Comparison of ENCODE assay signal across 1 cellular context in the genomic region with DNA sequence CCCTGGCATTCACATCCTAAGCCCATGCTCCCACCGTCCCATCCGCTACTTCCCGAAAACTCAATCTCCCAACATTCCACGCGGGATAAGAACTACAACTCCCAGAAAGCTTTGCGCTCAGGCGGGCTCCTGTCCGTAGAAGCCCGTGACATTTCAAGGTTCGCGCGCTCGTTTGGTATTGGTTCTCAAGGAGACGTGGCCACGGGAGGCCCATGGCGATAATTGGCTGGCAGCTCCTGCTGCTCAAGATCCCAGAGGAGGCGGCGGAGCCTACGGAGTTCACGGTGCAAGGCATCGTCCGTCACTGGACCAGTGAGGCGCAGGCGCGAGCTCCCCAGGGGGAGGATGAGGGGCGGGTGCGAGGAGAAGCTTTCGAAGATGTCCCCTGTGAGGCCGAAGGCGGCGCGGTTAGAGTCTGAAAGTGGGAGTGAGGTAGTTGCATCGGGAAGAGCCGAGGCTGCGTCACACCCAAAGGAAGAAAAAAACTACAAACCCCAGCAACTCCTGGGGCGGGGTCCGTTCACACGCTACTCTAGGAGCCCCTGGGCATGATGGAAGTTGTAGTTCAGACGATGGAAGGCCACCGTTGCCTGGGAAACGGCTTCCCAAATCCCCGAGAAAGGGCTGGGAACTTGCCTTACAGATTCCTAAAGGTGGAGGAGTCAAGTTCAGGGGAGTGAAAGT.
A peak's percentile ranks its signal among the peaks of the same experiment; 100 is the strongest.
TF ChIP-seq lines count a peak whose summit lies in the region.

No MANE protein-coding gene starts in this region.

TF ChIP-seq in HEK293, 187 proteins besides CTCF, POLR2A, EP300 and RAD21 (continued from another document):
- TF ChIP-seq ZNF621 (tag by site-specific recombination; IDR thresholded peaks at IDR 0.05): no peak
- TF ChIP-seq ZNF571 (tag by site-specific recombination; IDR thresholded peaks at IDR 0.05): no peak
- no peak for TF ChIP-seq ZFP41 (tag by site-specific recombination; IDR thresholded peaks at IDR 0.05; ENCODE audit: borderline replicate concordance)
- TF ChIP-seq ZNF274 (IDR thresholded peaks at IDR 0.05; ENCODE audit: low read length): no peak
- TF ChIP-seq ZNF274 (tag by site-specific recombination; IDR thresholded peaks at IDR 0.05; ENCODE audit: borderline replicate concordance): no peak
- TF ChIP-seq, protein P1, sequence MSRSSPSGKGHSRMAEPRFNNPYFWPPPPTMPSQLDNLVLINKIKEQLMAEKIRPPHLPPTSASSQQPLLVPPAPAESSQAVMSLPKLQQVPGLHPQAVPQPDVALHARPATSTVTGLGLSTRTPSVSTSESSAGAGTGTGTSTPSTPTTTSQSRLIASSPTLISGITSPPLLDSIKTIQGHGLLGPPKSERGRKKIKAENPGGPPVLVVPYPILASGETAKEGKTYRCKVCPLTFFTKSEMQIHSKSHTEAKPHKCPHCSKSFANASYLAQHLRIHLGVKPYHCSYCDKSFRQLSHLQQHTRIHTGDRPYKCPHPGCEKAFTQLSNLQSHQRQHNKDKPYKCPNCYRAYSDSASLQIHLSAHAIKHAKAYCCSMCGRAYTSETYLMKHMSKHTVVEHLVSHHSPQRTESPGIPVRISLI (tag by site-specific recombination; IDR thresholded peaks at IDR 0.05): no peak
- no peak for TF ChIP-seq BCL11A (tag by site-specific recombination; IDR thresholded peaks at IDR 0.05; ENCODE audit: low read depth)
- TF ChIP-seq ZNF549 (tag by site-specific recombination; IDR thresholded peaks at IDR 0.05): no peak
- peak; percentile 41; the same call in 1 of the 2 replicates for TF ChIP-seq KLF9 (tag by site-specific recombination; IDR thresholded peaks at IDR 0.05; ENCODE audit: low read depth)
- no peak for TF ChIP-seq ZNF610 (tag by site-specific recombination; IDR thresholded peaks at IDR 0.05; ENCODE audit: borderline replicate concordance)
- TF ChIP-seq REPIN1 (tag by site-specific recombination; IDR thresholded peaks at IDR 0.05; ENCODE audit: low read depth): no peak
- no peak for TF ChIP-seq ZNF174 (tag by site-specific recombination; IDR thresholded peaks at IDR 0.05)
- TF ChIP-seq ZNF184 (tag by site-specific recombination; IDR thresholded peaks at IDR 0.05): no peak
- TF ChIP-seq, protein P2, sequence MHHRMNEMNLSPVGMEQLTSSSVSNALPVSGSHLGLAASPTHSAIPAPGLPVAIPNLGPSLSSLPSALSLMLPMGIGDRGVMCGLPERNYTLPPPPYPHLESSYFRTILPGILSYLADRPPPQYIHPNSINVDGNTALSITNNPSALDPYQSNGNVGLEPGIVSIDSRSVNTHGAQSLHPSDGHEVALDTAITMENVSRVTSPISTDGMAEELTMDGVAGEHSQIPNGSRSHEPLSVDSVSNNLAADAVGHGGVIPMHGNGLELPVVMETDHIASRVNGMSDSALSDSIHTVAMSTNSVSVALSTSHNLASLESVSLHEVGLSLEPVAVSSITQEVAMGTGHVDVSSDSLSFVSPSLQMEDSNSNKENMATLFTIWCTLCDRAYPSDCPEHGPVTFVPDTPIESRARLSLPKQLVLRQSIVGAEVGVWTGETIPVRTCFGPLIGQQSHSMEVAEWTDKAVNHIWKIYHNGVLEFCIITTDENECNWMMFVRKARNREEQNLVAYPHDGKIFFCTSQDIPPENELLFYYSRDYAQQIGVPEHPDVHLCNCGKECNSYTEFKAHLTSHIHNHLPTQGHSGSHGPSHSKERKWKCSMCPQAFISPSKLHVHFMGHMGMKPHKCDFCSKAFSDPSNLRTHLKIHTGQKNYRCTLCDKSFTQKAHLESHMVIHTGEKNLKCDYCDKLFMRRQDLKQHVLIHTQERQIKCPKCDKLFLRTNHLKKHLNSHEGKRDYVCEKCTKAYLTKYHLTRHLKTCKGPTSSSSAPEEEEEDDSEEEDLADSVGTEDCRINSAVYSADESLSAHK (tag by site-specific recombination; IDR thresholded peaks at IDR 0.05): no peak
- no peak for TF ChIP-seq ZSCAN16 (tag by site-specific recombination; IDR thresholded peaks at IDR 0.05)
- TF ChIP-seq HOXC10 (CRISPR knock-in tag; IDR thresholded peaks at IDR 0.05): no peak
- no peak for TF ChIP-seq ZNF544 (tag by site-specific recombination; IDR thresholded peaks at IDR 0.05)
- no peak for TF ChIP-seq ZNF529 (tag by site-specific recombination; IDR thresholded peaks at IDR 0.05; ENCODE audit: insufficient replicate concordance)
- TF ChIP-seq ZFP69B (tag by site-specific recombination; IDR thresholded peaks at IDR 0.05): no peak
- TF ChIP-seq, protein P3, sequence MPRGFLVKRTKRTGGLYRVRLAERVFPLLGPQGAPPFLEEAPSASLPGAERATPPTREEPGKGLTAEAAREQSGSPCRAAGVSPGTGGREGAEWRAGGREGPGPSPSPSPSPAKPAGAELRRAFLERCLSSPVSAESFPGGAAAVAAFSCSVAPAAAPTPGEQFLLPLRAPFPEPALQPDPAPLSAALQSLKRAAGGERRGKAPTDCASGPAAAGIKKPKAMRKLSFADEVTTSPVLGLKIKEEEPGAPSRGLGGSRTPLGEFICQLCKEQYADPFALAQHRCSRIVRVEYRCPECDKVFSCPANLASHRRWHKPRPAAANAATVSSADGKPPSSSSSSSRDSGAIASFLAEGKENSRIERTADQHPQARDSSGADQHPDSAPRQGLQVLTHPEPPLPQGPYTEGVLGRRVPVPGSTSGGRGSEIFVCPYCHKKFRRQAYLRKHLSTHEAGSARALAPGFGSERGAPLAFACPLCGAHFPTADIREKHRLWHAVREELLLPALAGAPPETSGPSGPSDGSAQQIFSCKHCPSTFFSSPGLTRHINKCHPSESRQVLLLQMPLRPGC (tag by site-specific recombination; IDR thresholded peaks at IDR 0.05): no peak
- TF ChIP-seq ZNF624 (tag by site-specific recombination; IDR thresholded peaks at IDR 0.05): no peak
- peak; percentile 60 for TF ChIP-seq ZNF366 (tag by site-specific recombination; conservative IDR thresholded peaks at IDR 0.05)
- TF ChIP-seq ZNF501 (tag by site-specific recombination; IDR thresholded peaks at IDR 0.05): no peak
- no peak for TF ChIP-seq TSHZ1 (tag by site-specific recombination; IDR thresholded peaks at IDR 0.05; ENCODE audit: borderline replicate concordance)
- no peak for TF ChIP-seq ZNF670 (tag by site-specific recombination; IDR thresholded peaks at IDR 0.05; ENCODE audit: low read depth)
- TF ChIP-seq GLI4 (tag by site-specific recombination; IDR thresholded peaks at IDR 0.05): no peak
- peak; percentile 97 for TF ChIP-seq ZBTB17 (tag by site-specific recombination; IDR thresholded peaks at IDR 0.05)
- no peak for TF ChIP-seq ZNF112 (tag by site-specific recombination; IDR thresholded peaks at IDR 0.05)
- peak; percentile 93 for TF ChIP-seq SP3 (tag by site-specific recombination; IDR thresholded peaks at IDR 0.05)
- TF ChIP-seq ZNF843 (tag by site-specific recombination; IDR thresholded peaks at IDR 0.05): no peak
